Comparison of ENCODE assay signal across 11 cellular contexts in genomic region chr6:7157752-7158616, GRCh38. TPM values are rescaled to one million over a fixed set of nuclear protein-coding genes. Genes with fewer than 3 reads are reported as not detected.
A peak's percentile ranks its signal among the peaks of the same experiment; 100 is the strongest.
DNase-seq lines count a peak whose midpoint lies in the region; ATAC-seq and TF ChIP-seq lines count a peak whose summit lies in the region.
"Had no signal": no experiment of that assay in that cellular context is flagged by ENCODE, and none has a peak within 500 bp of the region (broad histone marks: within the 10 kb centered on the region; RNA-seq: fewer than 3 reads in every experiment).

No MANE protein-coding gene starts in this region.

- peak overlapping the region; percentile 77 for H2AK5ac ChIP-seq in IMR-90 (ENCODE audit: low read depth, low read length)

- no peaks in the 10 kb centered on the region for H3K36me3 ChIP-seq in IMR-90 (ENCODE audit: control insufficient read depth, insufficient read depth, low read length)
- no peaks in the 10 kb centered on the region for H3K36me3 ChIP-seq in brain microvascular endothelial cell (replicated peaks)
- H3K36me3 ChIP-seq: SJCRH30 had no signal

- intact Hi-C loops in IMR-90 (cut with micrococcal nuclease), result no loop called here

- peaks cover 55% of the 10 kb centered on the region for H4K20me1 ChIP-seq in IMR-90 (ENCODE audit: insufficient read depth, low read length)

- ATAC-seq in IMR-90 (ENCODE audit: low read depth) (peak; percentile 52), HG02623 (IDR thresholded peaks at IDR 0.05; ENCODE audit: unreplicated experiment) (no peak), GM21825 (IDR thresholded peaks at IDR 0.05; ENCODE audit: unreplicated experiment) (no peak)

- peak overlapping the region; percentile 55 for H3K27ac Mint-ChIP-seq in mesothelial cell of epicardium

- peak overlapping the region; percentile 54 for H3K14ac ChIP-seq in IMR-90 (replicated peaks; ENCODE audit: low read depth, low read length)

- dilution Hi-C loops in IMR-90 (cut with HindIII; ENCODE audit: low sequenced_read_pairs, unreplicated experiment), result no loop called here

- peak overlapping the region; percentile 84; the same call in 2 of the 3 replicates for H2BK15ac ChIP-seq in IMR-90 (ENCODE audit: low read depth, low read length)

- in situ Hi-C loops in IMR-90 (cut with MboI; ENCODE audit: low sequenced_read_pairs), result no loop called here
- in situ Hi-C loops in brain microvascular endothelial cell (cut with HindIII; ENCODE audit: low pct_ligation_motif_present, low sequenced_read_pairs), result no loop called here

- H2BK20ac ChIP-seq in IMR-90 (ENCODE audit: low read depth, low read length), result peak overlapping the region; percentile 85

- POLR2A ChIA-PET in IMR-90 (lab: Charles Lee; ENCODE audit: unreplicated experiment), result no interaction called here

- H3K9me3 ChIP-seq in IMR-90 (ENCODE audit: control insufficient read depth, insufficient read depth, low read length), result no peaks in the 10 kb centered on the region
- H3K9me3 ChIP-seq: SJCRH30 had no signal

- peak overlapping the region; percentile 85 for H4K91ac ChIP-seq in IMR-90 (ENCODE audit: insufficient read depth, low read depth, low read length)

- H2AFZ ChIP-seq in IMR-90 (replicated peaks; ENCODE audit: low read length, poor library complexity), result peak overlapping the region; percentile 28

- WGBS in IMR-90 (ENCODE audit: extremely low coverage in 2 of 2, insufficient read length in 1 of 2), 2 experiments, result 36% methylated on average over 3 of the region's 6 CpGs; no CpG with 5 or more reads in 1 of the 2 experiments

- H3K4me3 ChIP-seq in AG09309 (ENCODE audit: control insufficient read depth, low read depth, low read length) (no peak overlapping the region), IMR-90 (ENCODE audit: insufficient read depth, low read depth, low read length) (no peak overlapping the region), brain microvascular endothelial cell (ENCODE audit: low read depth, low read length) (no peak overlapping the region)
- H3K4me3 ChIP-seq: SJCRH30 had no signal

- H3K9me3 Mint-ChIP-seq in mesothelial cell of epicardium, result no peaks in the 10 kb centered on the region

- peaks cover 58% of the 10 kb centered on the region for H3K4me1 Mint-ChIP-seq in mesothelial cell of epicardium

- H2AK9ac ChIP-seq in IMR-90 (replicated peaks; ENCODE audit: low read depth, low read length, poor library complexity), result peak overlapping the region; percentile 96

- no peaks in the 10 kb centered on the region for H3K27me3 Mint-ChIP-seq in mesothelial cell of epicardium (ENCODE audit: low read depth)

- H3K4ac ChIP-seq in IMR-90 (ENCODE audit: low read depth, low read length), result peak overlapping the region; percentile 90

- no TSS peak for BruUV-seq in IMR-90 (replicated peaks; lab: Mats Ljungman, UMichigan)

- H3K4me2 ChIP-seq in IMR-90 (ENCODE audit: low read depth, low read length), result peak overlapping the region; percentile 7; the same call in 1 of the 2 replicates

- H3K36me3 Mint-ChIP-seq in mesothelial cell of epicardium, result peaks cover 3% of the 10 kb centered on the region

- H3K4me1 ChIP-seq in IMR-90 (ENCODE audit: control insufficient read depth, insufficient read depth, low read length), result peaks cover 17% of the 10 kb centered on the region

- peaks cover 35 to 90% of the 10 kb centered on the region in 2 experiments for H3K79me1 ChIP-seq in IMR-90 (ENCODE audit: low read depth in 1 of 2, low read length in 2 of 2)

- CTCF ChIA-PET in IMR-90 (lab: Yijun Ruan, JAX), result interaction anchor here (0.6 kb wide), 1 partner anchor 519 kb away, joined by 3 read pairs; no protein-coding TSS in a partner anchor

- peak overlapping the region; percentile 55 to 74; a peak in 3 of 4 replicates for H4K8ac ChIP-seq in IMR-90 (ENCODE audit: low read depth in 2 of 2, low read length in 2 of 2)

- peak overlapping the region; percentile 13; the same call in 1 of the 2 replicates for H3K18ac ChIP-seq in IMR-90 (ENCODE audit: low read depth, low read length)

- H3K56ac ChIP-seq in IMR-90 (ENCODE audit: extremely low read depth, insufficient read depth, low read length), result peak overlapping the region; percentile 2; the same call in 1 of the 2 replicates

- H3K9me1 ChIP-seq in IMR-90 (ENCODE audit: insufficient read depth, low read length), result peaks cover 42% of the 10 kb centered on the region

- H3K27me3 ChIP-seq in IMR-90 (ENCODE audit: control insufficient read depth, insufficient read depth, low read length), result no peaks in the 10 kb centered on the region
- no peaks in the 10 kb centered on the region for H3K27me3 ChIP-seq in brain microvascular endothelial cell (replicated peaks)
- H3K27me3 ChIP-seq: SJCRH30 had no signal

- peak; percentile 36 for TF ChIP-seq CTCF in AG09309 (IDR thresholded peaks at IDR 0.05; ENCODE audit: control insufficient read depth, insufficient read depth, low read depth, low read length, missing control alignments)
- peak; percentile 27; the same call in 1 of the 2 replicates for TF ChIP-seq CTCF in IMR-90 (conservative IDR thresholded peaks at IDR 0.05; ENCODE audit: low read depth, low read length)
- TF ChIP-seq CTCF in brain microvascular endothelial cell (IDR thresholded peaks at IDR 0.05; ENCODE audit: low read depth, low read length, missing control alignments), result peak; percentile 34
- no peak for TF ChIP-seq CTCF in mesothelial cell of epicardium (IDR thresholded peaks at IDR 0.05; ENCODE audit: unreplicated experiment)

- peak overlapping the region; percentile 77 for H2BK5ac ChIP-seq in IMR-90 (ENCODE audit: low read depth, low read length, poor library complexity, severe bottlenecking)

- H3K27ac ChIP-seq in IMR-90 (ENCODE audit: insufficient read depth, low read length), result peak overlapping the region; percentile 59
- no peak overlapping the region for H3K27ac ChIP-seq in brain microvascular endothelial cell

- no peak overlapping the region for H3K9ac ChIP-seq in IMR-90 (ENCODE audit: low read depth, low read length)

- H4K5ac ChIP-seq in IMR-90 (ENCODE audit: low read depth, low read length), result 0 out of 2 replicates have a peak overlapping the region, but pooled peaks have one; percentile 17

- H3K4me3 Mint-ChIP-seq in mesothelial cell of epicardium, result no peak overlapping the region

- H3K23ac ChIP-seq in IMR-90 (ENCODE audit: low read depth, low read length), result peak overlapping the region; percentile 14

- peak overlapping the region; percentile 75 for H2BK120ac ChIP-seq in IMR-90 (ENCODE audit: low read depth, low read length)

- DNase-seq in AG09309 (ENCODE audit: low read depth) (no peak), IMR-90 (peak; percentile 72), brain microvascular endothelial cell (no peak), mesothelial cell of epicardium (ENCODE audit: low spot score in 2 of 2, unreplicated experiment in 2 of 2) (no peak), COLO829 (ENCODE audit: low spot score) (no peak), NCI-H446 treated with DMSO at 0.1 percent for 48 hours (lab: John Stamatoyannopoulos, UW) (no peak)
- DNase-seq: NCI-H146; SJCRH30; stimulated activated CD4-positive, alpha-beta T cell treated with anti-CD3 and anti-CD28 coated beads, Interleukin-1b, Interleukin-23, amount 100 ng/mL, for 48 hours had no signal

- TF ChIP-seq RAD21 in IMR-90 (IDR thresholded peaks at IDR 0.05; ENCODE audit: low read length), result no peak; the same call in 1 of the 2 replicates

- TF ChIP-seq POLR2A in IMR-90 (IDR thresholded peaks at IDR 0.05; ENCODE audit: low read depth, low read length), result no peak

TF ChIP-seq in IMR-90, 13 proteins besides CTCF, POLR2A, EP300 and RAD21:
- TF ChIP-seq RFX5 (IDR thresholded peaks at IDR 0.05; ENCODE audit: low read depth, low read length) (no peak), MAFK (IDR thresholded peaks at IDR 0.05; ENCODE audit: low read depth, low read length) (no peak), FOS (IDR thresholded peaks at IDR 0.05; ENCODE audit: low read depth, low read length) (no peak), MAZ (IDR thresholded peaks at IDR 0.05; ENCODE audit: borderline replicate concordance, low read depth, low read length) (no peak), BHLHE40 (IDR thresholded peaks at IDR 0.05; ENCODE audit: low read depth, low read length) (peak; percentile 30; the same call in 1 of the 2 replicates), SMC3 (IDR thresholded peaks at IDR 0.05; ENCODE audit: low read depth, low read length) (peak; percentile 17; the same call in 1 of the 2 replicates)

RNA-seq across cellular contexts. Expression of gene RREB1, which starts 50.2 kb away (rescaled TPM):
- 8.4 and 8.6 TPM in 2 replicates for total RNA-seq in IMR-90 (2012; rRNA removed)
- 4.7 and 14.5 TPM in 2 replicates for polyA plus RNA-seq in IMR-90 (2012; rRNA removed)
- polyA plus RNA-seq in IMR-90 (2012; cell fraction: cytosol; rRNA removed), result 2.1 and 2.4 TPM in 2 replicates
- polyA plus RNA-seq in IMR-90 (2012; cell fraction: nucleus; rRNA removed; ENCODE audit: low replicate concordance), result 13.2 and 13.5 TPM in 2 replicates
- 55.4 to 63.0 TPM (median 57.5 TPM) in 3 replicates for total RNA-seq in mesothelial cell of epicardium
